ENCODE assay signal across 22 cellular contexts in genomic region chr2:28424799-28425492, GRCh38. TPM values are rescaled to one million over a fixed set of nuclear protein-coding genes. Genes with fewer than 3 reads are reported as not detected.
DNase-seq lines count a peak whose midpoint lies in the region; ATAC-seq, FAIRE-seq and TF ChIP-seq lines count a peak whose summit lies in the region.
"Had no signal": no experiment of that assay in that cellular context is flagged by ENCODE, and none has a peak within 500 bp of the region (broad histone marks: within the 10 kb centered on the region; RNA-seq: fewer than 3 reads in every experiment).

No MANE protein-coding gene starts in this region.

- DNase-seq in activated CD4-positive, alpha-beta T cell treated with anti-CD3 and anti-CD28 coated beads, Interleukin-2, amount 10 ng/mL, durations not matched to agents 24 days and 14 days, result no peak
- no peak for DNase-seq in activated CD4-positive, alpha-beta T cell treated with anti-CD3 and anti-CD28 coated beads, Interleukin-2, amount 50 U/mL, for 48 hours
- no peak for DNase-seq in pancreas
- no peak for DNase-seq in MG63
- no peak for DNase-seq in stimulated activated CD4-positive, alpha-beta T cell treated with anti-CD3 and anti-CD28 coated beads, Interleukin-4, amount 100 ng/mL, for 24 hours
- DNase-seq: amniotic stem cell; C1 segment of cervical spinal cord; caudate nucleus; esophagus squamous epithelium; GF-D8; Kasumi-1; NCI-H1105; NCI-H526; stimulated activated CD4-positive, alpha-beta T cell treated with anti-CD3 and anti-CD28 coated beads, Interleukin-2, amount 100 ng/mL, for 48 hours; substantia nigra had no signal

- H3K9me3 ChIP-seq in KOPT-K1 (ENCODE audit: insufficient read depth, low read length, poor library complexity, severe bottlenecking) (no peaks in the 10 kb centered on the region), pancreas (no peaks in the 10 kb centered on the region), MG63 (no peaks in the 10 kb centered on the region)
- H3K9me3 ChIP-seq: esophagus squamous epithelium, psoas muscle, vagina had no signal

- H3K36me3 Mint-ChIP-seq in activated CD4-positive, alpha-beta T cell treated with anti-CD3 and anti-CD28 coated beads, Interleukin-2, amount 10 ng/mL, durations not matched to agents 24 days and 14 days (ENCODE audit: low read depth), result peaks cover 14% of the 10 kb centered on the region
- peaks cover 2% of the 10 kb centered on the region for H3K36me3 Mint-ChIP-seq in activated naive CD8-positive, alpha-beta T cell

- H3K9me3 Mint-ChIP-seq in activated CD4-positive, alpha-beta T cell treated with anti-CD3 and anti-CD28 coated beads, Interleukin-2, amount 10 ng/mL, durations not matched to agents 24 days and 14 days, result no peaks in the 10 kb centered on the region
- no peaks in the 10 kb centered on the region for H3K9me3 Mint-ChIP-seq in activated naive CD8-positive, alpha-beta T cell (ENCODE audit: low read depth)

- peak overlapping the region; percentile 51 for H3K27ac Mint-ChIP-seq in activated CD4-positive, alpha-beta T cell treated with anti-CD3 and anti-CD28 coated beads, Interleukin-2, amount 10 ng/mL, durations not matched to agents 24 days and 14 days
- H3K27ac Mint-ChIP-seq in activated naive CD8-positive, alpha-beta T cell, result peak overlapping the region; percentile 94

- H3K27me3 ChIP-seq in pancreas (no peaks in the 10 kb centered on the region), MG63 (no peaks in the 10 kb centered on the region)
- H3K27me3 ChIP-seq: esophagus squamous epithelium, vagina had no signal

- 84 to 91% methylated on average over 2 of the region's 2 CpGs for WGBS in pancreas, 2 donors

- H3K27me3 Mint-ChIP-seq in activated CD4-positive, alpha-beta T cell treated with anti-CD3 and anti-CD28 coated beads, Interleukin-2, amount 10 ng/mL, durations not matched to agents 24 days and 14 days, result no peaks in the 10 kb centered on the region
- H3K27me3 Mint-ChIP-seq in activated naive CD8-positive, alpha-beta T cell, result no peaks in the 10 kb centered on the region

- intact Hi-C loops in activated CD4-positive, alpha-beta T cell treated with anti-CD3 and anti-CD28 coated beads, Interleukin-2, amount 10 ng/mL, durations not matched to agents 24 days and 14 days (cut with micrococcal nuclease), result loop anchor here (1.0 to 2.0 kb wide), 3 partner anchors 14 to 35 kb away; no protein-coding TSS in a partner anchor
- intact Hi-C loops in pancreas (cut with DNase I), result no loop called here

- H3K4me1 ChIP-seq in pancreas, result peaks cover 8 to 17% (median 11%) of the 10 kb centered on the region in 3 donors
- H3K4me1 ChIP-seq: psoas muscle, vagina had no signal

- H3K4me3 ChIP-seq in pancreas (no peak overlapping the region), MG63 (no peak overlapping the region)
- H3K4me3 ChIP-seq: esophagus squamous epithelium, GM12878, psoas muscle, vagina had no signal

- peak overlapping the region; percentile 20 for H3K4me3 Mint-ChIP-seq in activated CD4-positive, alpha-beta T cell treated with anti-CD3 and anti-CD28 coated beads, Interleukin-2, amount 10 ng/mL, durations not matched to agents 24 days and 14 days
- H3K4me3 Mint-ChIP-seq in activated naive CD8-positive, alpha-beta T cell, result no peak overlapping the region

- H3K27ac ChIP-seq in KOPT-K1 (ENCODE audit: low read depth, low read length, poor library complexity, severe bottlenecking) (peak overlapping the region; percentile 42), pancreas (peak overlapping the region in 3 of 4 donors; percentile 10 to 52 (median 45))
- H3K27ac ChIP-seq: psoas muscle, vagina had no signal

- ATAC-seq in pancreas, result no peak
- ATAC-seq in GM18519 (IDR thresholded peaks at IDR 0.05; ENCODE audit: low FRiP score, unreplicated experiment), result no peak
- ATAC-seq: GM12878, psoas muscle, Right ventricle myocardium inferior had no signal

- H3K36me3 ChIP-seq in KOPT-K1 (ENCODE audit: insufficient read depth, low read length) (no peaks in the 10 kb centered on the region), pancreas (no peaks in the 10 kb centered on the region), MG63 (peaks cover 15% of the 10 kb centered on the region)
- H3K36me3 ChIP-seq: vagina had no signal

- FAIRE-seq in pancreas (lab: Jason Lieb, UNC), result no peak
- FAIRE-seq: GM12878 had no signal

- TF ChIP-seq CTCF in pancreas (IDR thresholded peaks at IDR 0.05), result no peak

- peaks cover 42% of the 10 kb centered on the region for H3K4me1 Mint-ChIP-seq in activated CD4-positive, alpha-beta T cell treated with anti-CD3 and anti-CD28 coated beads, Interleukin-2, amount 10 ng/mL, durations not matched to agents 24 days and 14 days
- peaks cover 52% of the 10 kb centered on the region for H3K4me1 Mint-ChIP-seq in activated naive CD8-positive, alpha-beta T cell (ENCODE audit: low read depth)

RNA-seq across cellular contexts. Expression of gene FOSL2, which starts 32.3 kb away (rescaled TPM):
- 73.2 and 80.6 TPM in 2 replicates for total RNA-seq in activated CD4-positive, alpha-beta T cell treated with anti-CD3 and anti-CD28 coated beads, Interleukin-2, amount 10 ng/mL, durations not matched to agents 24 days and 14 days
- total RNA-seq in pancreas, result 10 to 100 TPM; 13.3 to 39.1 (median 27.5) TPM
- polyA plus RNA-seq in pancreas, result 10 to 100 TPM; 10.0 to 11.9 TPM
- 32.7 and 46.9 TPM in 2 replicates for total RNA-seq in MG63 (2014; rRNA removed; shearing (Covaris generic); ENCODE audit: low replicate concordance)
